Comparison of ENCODE assay signal across 8 cellular contexts in genomic region chr19:41439441-41440222, GRCh38. TPM values are rescaled to one million over a fixed set of nuclear protein-coding genes. Genes with fewer than 3 reads are reported as not detected.
DNase-seq lines count a peak whose midpoint lies in the region; ATAC-seq and TF ChIP-seq lines count a peak whose summit lies in the region.

Gene DMAC2, minus strand, starts transcription at chr19:41439912. Its CDS starts 13 bp downstream, at chr19:41439899.

- H3K4me2 ChIP-seq in BLaER1 = peak within 1 kb of the TSS; percentile 77

- H3K9ac ChIP-seq in BLaER1 = peak within 1 kb of the TSS; percentile 80
- peak within 1 kb of the TSS; percentile 72 to 92 for H3K9ac ChIP-seq in colonic mucosa (ENCODE audit: low read depth in 2 of 2, low read length in 2 of 2)

- intact Hi-C loops in colonic mucosa (cut with DNase I) = loop anchor here (10.0 kb wide), 2 partner anchors 95 to 115 kb away; no protein-coding TSS in a partner anchor

- no peaks in the 10 kb centered on the region for H4K20me1 ChIP-seq in BLaER1

- H3K36me3 ChIP-seq in BLaER1 (peaks cover 18% of the 10 kb centered on the region), colonic mucosa (no peaks in the 10 kb centered on the region)

- peaks cover 30% of the 10 kb centered on the region for H3K4me1 ChIP-seq in BLaER1
- H3K4me1 ChIP-seq in colonic mucosa = peaks cover 3% of the 10 kb centered on the region

- peak within 1 kb of the TSS; percentile 82 for H3K27ac ChIP-seq in BLaER1
- H3K27ac ChIP-seq in colonic mucosa = peak within 1 kb of the TSS; percentile 91
- peak within 1 kb of the TSS; percentile 97 for H3K27ac ChIP-seq in layer of hippocampus (ENCODE audit: low read depth, low read length)

- H3K4me3 ChIP-seq in BLaER1 = peak within 1 kb of the TSS; percentile 73
- peak within 1 kb of the TSS; percentile 65 for H3K4me3 ChIP-seq in colonic mucosa

- H3K27me3 ChIP-seq in BLaER1 (no peaks in the 10 kb centered on the region), colonic mucosa (no peaks in the 10 kb centered on the region), layer of hippocampus (ENCODE audit: control insufficient read depth, insufficient read depth, low read length) (no peaks in the 10 kb centered on the region)

- ATAC-seq in HG03442 (IDR thresholded peaks at IDR 0.05; ENCODE audit: unreplicated experiment) = peak; percentile 92

- peak; percentile 26 for TF ChIP-seq CTCF in colonic mucosa (IDR thresholded peaks at IDR 0.05)

- peak; percentile 91 for DNase-seq in GM19238 (ENCODE audit: insufficient read length, low spot score)
- peak; percentile 97 for DNase-seq in NCI-H510A treated with DMSO at 0.1 percent for 48 hours (lab: John Stamatoyannopoulos, UW)
- peak; percentile 91 to 96 for DNase-seq in activated CD4-positive, alpha-beta T cell treated with anti-CD3 and anti-CD28 coated beads for 24 hours (ENCODE audit: low read depth in 2 of 2)
- peak; percentile 99 for DNase-seq in colonic mucosa
- DNase-seq in stimulated activated CD4-positive, alpha-beta T cell treated with anti-CD3 and anti-CD28 coated beads, Interleukin-1b, Interleukin-23, amount 100 ng/mL, for 4 hours (ENCODE audit: low read depth in 2 of 2) = peak; percentile 89 to 92

- no peaks in the 10 kb centered on the region for H3K9me3 ChIP-seq in BLaER1
- H3K9me3 ChIP-seq in colonic mucosa = no peaks in the 10 kb centered on the region

RNA-seq across cellular contexts. Expression of gene DMAC2, which starts in this region (rescaled TPM):
- 10 to 100 TPM; 48.0 to 61.8 TPM for total RNA-seq in colonic mucosa

Comparison
In these comparisons a context has a peak if more than half of its experiments do, and no peak if none do; other contexts are left out.
1. Peak in every context shown above with its lines: DNase-seq, ATAC-seq, H3K4me3 ChIP-seq and H3K27ac ChIP-seq.